Comparison of ENCODE assay signal across 1 cellular context in the genomic region with DNA sequence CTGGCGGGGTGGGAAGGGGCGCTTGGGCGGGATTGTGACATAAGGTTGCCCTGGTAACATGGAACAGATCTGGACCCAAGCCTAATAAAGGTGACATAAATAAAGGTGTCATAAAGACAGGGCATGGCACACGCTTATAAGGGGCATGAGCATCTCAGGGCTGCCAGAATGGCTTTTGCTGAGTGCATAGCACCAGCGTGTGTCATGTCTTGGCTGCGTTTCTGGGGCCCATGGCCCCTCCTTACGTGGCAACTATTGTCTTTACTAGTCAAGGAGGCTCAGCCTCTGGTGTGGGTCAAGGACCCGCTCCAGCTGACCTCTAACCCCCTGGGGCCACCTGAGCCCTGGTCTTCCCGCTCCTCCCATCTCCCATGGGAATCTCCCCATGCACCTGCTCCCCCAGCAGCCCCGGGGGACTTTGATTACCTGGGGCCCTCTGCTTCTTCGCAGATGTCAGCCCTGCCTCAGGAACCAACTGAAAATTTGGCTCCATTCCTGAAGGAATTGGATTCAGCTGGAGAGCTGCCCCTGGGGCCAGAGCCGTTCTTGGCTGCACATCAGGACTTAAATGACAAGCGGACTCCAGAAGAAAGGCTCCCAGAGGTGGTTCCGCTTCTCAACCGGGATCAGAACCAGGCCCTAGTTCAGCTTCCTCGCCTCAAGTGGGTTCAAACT.
TF ChIP-seq lines count a peak whose summit lies in the region.

No MANE protein-coding gene starts in this region.

TF ChIP-seq in SK-N-SH treated with all-trans-retinoic acid at 6 μM for 48 hours, 23 proteins besides CTCF, POLR2A, EP300 and RAD21 (continued from another document):
- TF ChIP-seq, protein P1, sequence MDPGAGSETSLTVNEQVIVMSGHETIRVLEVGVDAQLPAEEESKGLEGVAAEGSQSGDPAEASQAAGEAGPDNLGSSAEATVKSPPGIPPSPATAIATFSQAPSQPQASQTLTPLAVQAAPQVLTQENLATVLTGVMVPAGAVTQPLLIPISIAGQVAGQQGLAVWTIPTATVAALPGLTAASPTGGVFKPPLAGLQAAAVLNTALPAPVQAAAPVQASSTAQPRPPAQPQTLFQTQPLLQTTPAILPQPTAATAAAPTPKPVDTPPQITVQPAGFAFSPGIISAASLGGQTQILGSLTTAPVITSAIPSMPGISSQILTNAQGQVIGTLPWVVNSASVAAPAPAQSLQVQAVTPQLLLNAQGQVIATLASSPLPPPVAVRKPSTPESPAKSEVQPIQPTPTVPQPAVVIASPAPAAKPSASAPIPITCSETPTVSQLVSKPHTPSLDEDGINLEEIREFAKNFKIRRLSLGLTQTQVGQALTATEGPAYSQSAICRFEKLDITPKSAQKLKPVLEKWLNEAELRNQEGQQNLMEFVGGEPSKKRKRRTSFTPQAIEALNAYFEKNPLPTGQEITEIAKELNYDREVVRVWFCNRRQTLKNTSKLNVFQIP (CRISPR knock-in tag; IDR thresholded peaks at IDR 0.05; ENCODE audit: borderline replicate concordance, low read depth): no peak
- no peak for TF ChIP-seq RARB (CRISPR knock-in tag; IDR thresholded peaks at IDR 0.05)
- TF ChIP-seq, protein P2, sequence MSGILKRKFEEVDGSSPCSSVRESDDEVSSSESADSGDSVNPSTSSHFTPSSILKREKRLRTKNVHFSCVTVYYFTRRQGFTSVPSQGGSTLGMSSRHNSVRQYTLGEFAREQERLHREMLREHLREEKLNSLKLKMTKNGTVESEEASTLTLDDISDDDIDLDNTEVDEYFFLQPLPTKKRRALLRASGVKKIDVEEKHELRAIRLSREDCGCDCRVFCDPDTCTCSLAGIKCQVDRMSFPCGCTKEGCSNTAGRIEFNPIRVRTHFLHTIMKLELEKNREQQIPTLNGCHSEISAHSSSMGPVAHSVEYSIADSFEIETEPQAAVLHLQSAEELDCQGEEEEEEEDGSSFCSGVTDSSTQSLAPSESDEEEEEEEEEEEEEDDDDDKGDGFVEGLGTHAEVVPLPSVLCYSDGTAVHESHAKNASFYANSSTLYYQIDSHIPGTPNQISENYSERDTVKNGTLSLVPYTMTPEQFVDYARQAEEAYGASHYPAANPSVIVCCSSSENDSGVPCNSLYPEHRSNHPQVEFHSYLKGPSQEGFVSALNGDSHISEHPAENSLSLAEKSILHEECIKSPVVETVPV (CRISPR knock-in tag; IDR thresholded peaks at IDR 0.05): no peak
- TF ChIP-seq ZFP30 (CRISPR knock-in tag; IDR thresholded peaks at IDR 0.05): no peak
- TF ChIP-seq ZNF8 (CRISPR knock-in tag; IDR thresholded peaks at IDR 0.05): no peak
TF ChIP-seq in SK-N-SH treated with all-trans-retinoic acid at 6 μM for 48 hours: peak in this region for 0.
